8 cellular contexts compared by ENCODE assay signal in the genomic region with DNA sequence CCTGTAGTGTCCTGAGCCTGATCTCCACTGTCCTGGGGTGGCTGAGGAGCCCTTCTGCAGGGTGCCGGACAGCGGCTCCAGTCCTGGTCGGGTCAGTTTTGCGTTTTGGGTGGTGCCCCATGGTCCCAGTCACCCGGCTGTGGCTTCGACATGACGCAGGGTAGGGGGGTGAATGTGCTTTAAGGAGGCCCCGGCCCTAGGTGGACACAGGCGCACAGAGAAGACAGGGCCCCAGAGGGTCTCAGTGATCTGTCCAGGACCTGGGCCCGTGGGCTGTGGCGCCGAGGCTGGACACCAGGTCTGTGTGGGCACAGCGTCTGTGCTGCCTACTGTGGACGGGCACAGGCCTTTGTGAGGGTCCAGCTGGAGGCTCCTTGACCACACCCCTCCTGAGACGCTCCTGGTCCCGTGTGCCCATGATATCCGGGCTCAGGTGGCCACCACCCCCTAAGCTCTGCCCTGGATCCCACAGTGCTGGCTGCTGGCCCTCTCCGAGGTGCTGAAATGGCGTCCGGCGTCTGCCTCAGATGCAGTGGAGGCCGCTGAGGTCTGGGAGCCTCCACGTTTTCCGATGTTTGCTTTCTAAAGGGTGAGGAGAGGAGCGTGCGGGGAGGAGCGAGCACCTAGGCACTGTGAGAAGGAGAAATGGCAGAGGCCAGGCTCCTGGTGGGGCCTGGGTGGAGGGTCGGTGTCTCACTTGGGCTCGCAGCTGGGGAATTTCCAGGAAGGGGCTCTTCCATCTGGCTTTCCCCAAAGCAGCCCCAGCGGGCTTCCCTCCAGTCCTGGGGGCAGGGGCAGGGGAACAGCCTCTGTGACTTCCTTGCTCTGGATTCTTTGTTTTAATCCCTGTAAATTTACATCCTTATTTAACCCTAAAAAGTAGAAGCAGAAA. TPM values are rescaled to one million over a fixed set of nuclear protein-coding genes. Genes with fewer than 3 reads are reported as not detected.
DNase-seq lines count a peak whose midpoint lies in the region; ATAC-seq and FAIRE-seq lines count a peak whose summit lies in the region.

No MANE protein-coding gene starts in this region.

- no peaks in the 10 kb centered on the region for H3K36me3 Mint-ChIP-seq in activated CD4-positive, alpha-beta T cell treated with anti-CD3 and anti-CD28 coated beads, Interleukin-2, amount 10 ng/mL, durations not matched to agents 24 days and 14 days (ENCODE audit: low read depth)
- H3K36me3 Mint-ChIP-seq in stimulated activated effector memory CD8-positive, alpha-beta T cell treated with anti-CD3 and anti-CD28 coated beads, Interleukin-12 subunit alpha, Interleukin-12 subunit beta, amount 100 ng/mL, for 72 hours: no peaks in the 10 kb centered on the region

- DNase-seq in activated CD4-positive, alpha-beta T cell treated with anti-CD3 and anti-CD28 coated beads, Interleukin-2, amount 10 ng/mL, durations not matched to agents 24 days and 14 days: peak; percentile 87
- DNase-seq in activated CD4-positive, alpha-beta T cell treated with anti-CD3 and anti-CD28 coated beads for 1 hour: no peak
- peak; percentile 34 for DNase-seq in activated CD4-positive, alpha-beta T cell treated with anti-CD3 and anti-CD28 coated beads, Interleukin-2, amount 50 U/mL, for 1 hour
- DNase-seq in left ventricle myocardium superior (peak; percentile 51), RCC 7860 (ENCODE audit: low spot score) (no peak), NCI-H82 (lab: John Stamatoyannopoulos, UW) (no peak), DMS79 treated with DMSO at 0.1 percent for 48 hours (lab: John Stamatoyannopoulos, UW) (no peak)
- DNase-seq in stimulated activated effector memory CD8-positive, alpha-beta T cell treated with anti-CD3 and anti-CD28 coated beads, Interleukin-12 subunit alpha, Interleukin-12 subunit beta, amount 100 ng/mL, for 72 hours (ENCODE audit: low spot score in 2 of 2): no peak

- peaks cover 13% of the 10 kb centered on the region for H3K4me1 Mint-ChIP-seq in activated CD4-positive, alpha-beta T cell treated with anti-CD3 and anti-CD28 coated beads, Interleukin-2, amount 10 ng/mL, durations not matched to agents 24 days and 14 days
- H3K4me1 Mint-ChIP-seq in stimulated activated effector memory CD8-positive, alpha-beta T cell treated with anti-CD3 and anti-CD28 coated beads, Interleukin-12 subunit alpha, Interleukin-12 subunit beta, amount 100 ng/mL, for 72 hours: peaks cover 16% of the 10 kb centered on the region

- H3K27me3 Mint-ChIP-seq in activated CD4-positive, alpha-beta T cell treated with anti-CD3 and anti-CD28 coated beads, Interleukin-2, amount 10 ng/mL, durations not matched to agents 24 days and 14 days: peaks cover 2% of the 10 kb centered on the region

- H3K9me3 Mint-ChIP-seq in activated CD4-positive, alpha-beta T cell treated with anti-CD3 and anti-CD28 coated beads, Interleukin-2, amount 10 ng/mL, durations not matched to agents 24 days and 14 days: no peaks in the 10 kb centered on the region
- H3K9me3 Mint-ChIP-seq in stimulated activated effector memory CD8-positive, alpha-beta T cell treated with anti-CD3 and anti-CD28 coated beads, Interleukin-12 subunit alpha, Interleukin-12 subunit beta, amount 100 ng/mL, for 72 hours: no peaks in the 10 kb centered on the region

- intact Hi-C loops in activated CD4-positive, alpha-beta T cell treated with anti-CD3 and anti-CD28 coated beads, Interleukin-2, amount 10 ng/mL, durations not matched to agents 24 days and 14 days (cut with micrococcal nuclease): no loop called here
- intact Hi-C loops in left ventricle myocardium superior (cut with micrococcal nuclease): no loop called here

- no peak for FAIRE-seq in RCC 7860 (lab: Jason Lieb, UNC)

- ATAC-seq in left ventricle myocardium superior: peak; percentile 52
- ATAC-seq in stimulated activated effector memory CD8-positive, alpha-beta T cell treated with anti-CD3 and anti-CD28 coated beads, Interleukin-12 subunit alpha, Interleukin-12 subunit beta, amount 100 ng/mL, for 72 hours: peak; percentile 29

- H3K4me3 Mint-ChIP-seq in activated CD4-positive, alpha-beta T cell treated with anti-CD3 and anti-CD28 coated beads, Interleukin-2, amount 10 ng/mL, durations not matched to agents 24 days and 14 days: no peak overlapping the region
- no peak overlapping the region for H3K4me3 Mint-ChIP-seq in stimulated activated effector memory CD8-positive, alpha-beta T cell treated with anti-CD3 and anti-CD28 coated beads, Interleukin-12 subunit alpha, Interleukin-12 subunit beta, amount 100 ng/mL, for 72 hours

- no peak overlapping the region for H3K27ac Mint-ChIP-seq in activated CD4-positive, alpha-beta T cell treated with anti-CD3 and anti-CD28 coated beads, Interleukin-2, amount 10 ng/mL, durations not matched to agents 24 days and 14 days
- H3K27ac Mint-ChIP-seq in stimulated activated effector memory CD8-positive, alpha-beta T cell treated with anti-CD3 and anti-CD28 coated beads, Interleukin-12 subunit alpha, Interleukin-12 subunit beta, amount 100 ng/mL, for 72 hours: no peak overlapping the region

RNA-seq across cellular contexts. Expression of gene ACSF3, which starts 56.1 kb away (rescaled TPM):
- 41.1 and 41.6 TPM in 2 replicates for total RNA-seq in activated CD4-positive, alpha-beta T cell treated with anti-CD3 and anti-CD28 coated beads, Interleukin-2, amount 10 ng/mL, durations not matched to agents 24 days and 14 days
- total RNA-seq in left ventricle myocardium superior: 22.5 TPM

Comparison
In these comparisons a context has a peak if more than half of its experiments do, and no peak if none do; other contexts are left out.
1. DNase-seq: peak in activated CD4-positive, alpha-beta T cell treated with anti-CD3 and anti-CD28 coated beads, Interleukin-2, amount 10 ng/mL, durations not matched to agents 24 days and 14 days (single experiment), activated CD4-positive, alpha-beta T cell treated with anti-CD3 and anti-CD28 coated beads, Interleukin-2, amount 50 U/mL, for 1 hour (single experiment) and left ventricle myocardium superior (single experiment); none in activated CD4-positive, alpha-beta T cell treated with anti-CD3 and anti-CD28 coated beads for 1 hour (single experiment), stimulated activated effector memory CD8-positive, alpha-beta T cell treated with anti-CD3 and anti-CD28 coated beads, Interleukin-12 subunit alpha, Interleukin-12 subunit beta, amount 100 ng/mL, for 72 hours (0 of 2), RCC 7860 (single experiment), NCI-H82 (single experiment) and DMS79 treated with DMSO at 0.1 percent for 48 hours (single experiment).